In genomic region chr1:43317817-43318471, GRCh38 we compare ENCODE assay signal across 11 cellular contexts.
DNase-seq lines count a peak whose midpoint lies in the region; ATAC-seq and TF ChIP-seq lines count a peak whose summit lies in the region.
"Had no signal": no experiment of that assay in that cellular context is flagged by ENCODE, and none has a peak within 500 bp of the region (broad histone marks: within the 10 kb centered on the region; RNA-seq: fewer than 3 reads in every experiment).

No MANE protein-coding gene starts in this region.

- ATAC-seq in GM21717 (IDR thresholded peaks at IDR 0.05; ENCODE audit: unreplicated experiment) = no peak
- ATAC-seq in HG02884 (IDR thresholded peaks at IDR 0.05; ENCODE audit: unreplicated experiment) = no peak
- ATAC-seq: stimulated activated memory B cell treated with anti-CD40 and anti-IgM and Interleukin-4, amounts not matched to agents 10 μg/mL and 1 μg/mL and 100 μg/mL, for 72 hours had no signal

- no peak overlapping the region for H3K4me3 Mint-ChIP-seq in nephron progenitor cell
- H3K4me3 Mint-ChIP-seq: CD4-positive, CD25-positive, alpha-beta regulatory T cell; stimulated activated memory B cell treated with anti-CD40 and anti-IgM and Interleukin-4, amounts not matched to agents 10 μg/mL and 1 μg/mL and 100 μg/mL, for 72 hours had no signal

- H3K27ac Mint-ChIP-seq in nephron progenitor cell = peak overlapping the region; percentile 84
- H3K27ac Mint-ChIP-seq: stimulated activated memory B cell treated with anti-CD40 and anti-IgM and Interleukin-4, amounts not matched to agents 10 μg/mL and 1 μg/mL and 100 μg/mL, for 72 hours had no signal

- H3K9me3 Mint-ChIP-seq in nephron progenitor cell = no peaks in the 10 kb centered on the region
- H3K9me3 Mint-ChIP-seq: CD4-positive, CD25-positive, alpha-beta regulatory T cell; stimulated activated memory B cell treated with anti-CD40 and anti-IgM and Interleukin-4, amounts not matched to agents 10 μg/mL and 1 μg/mL and 100 μg/mL, for 72 hours had no signal

- peaks cover 34% of the 10 kb centered on the region for H3K4me1 Mint-ChIP-seq in nephron progenitor cell
- H3K4me1 Mint-ChIP-seq: CD4-positive, CD25-positive, alpha-beta regulatory T cell had no signal

- no peak for TF ChIP-seq CTCF in nephron progenitor cell (IDR thresholded peaks at IDR 0.05)

- no peaks in the 10 kb centered on the region for H3K36me3 Mint-ChIP-seq in nephron progenitor cell (ENCODE audit: low read depth)
- H3K36me3 Mint-ChIP-seq: CD4-positive, CD25-positive, alpha-beta regulatory T cell; naive B cell; stimulated activated memory B cell treated with anti-CD40 and anti-IgM and Interleukin-4, amounts not matched to agents 10 μg/mL and 1 μg/mL and 100 μg/mL, for 72 hours had no signal

- peaks cover 10% of the 10 kb centered on the region for H3K27me3 Mint-ChIP-seq in nephron progenitor cell (ENCODE audit: low read depth, poor library complexity)
- H3K27me3 Mint-ChIP-seq: CD4-positive, CD25-positive, alpha-beta regulatory T cell; naive B cell; stimulated activated memory B cell treated with anti-CD40 and anti-IgM and Interleukin-4, amounts not matched to agents 10 μg/mL and 1 μg/mL and 100 μg/mL, for 72 hours had no signal

- DNase-seq in CD1c-positive myeloid dendritic cell (ENCODE audit: extremely low spot score) = peak; percentile 11
- peak in 45 of 58 donors; percentile 12 to 84 (median 50) for DNase-seq in anterior cingulate cortex (lab: John Stamatoyannopoulos, UW)
- no peak for DNase-seq in nephron progenitor cell
- no peak for DNase-seq in NOMO-1 treated with DMSO at 0.1 percent for 48 hours (lab: John Stamatoyannopoulos, UW; ENCODE audit: unreplicated experiment)
- DNase-seq: adrenal gland; CD4-positive, CD25-positive, alpha-beta regulatory T cell; naive B cell; NCI-H1436 had no signal

Comparison
In these comparisons a context has a peak if more than half of its experiments do, and no peak if none do; other contexts are left out.
1. DNase-seq: peak in CD1c-positive myeloid dendritic cell (single experiment) and anterior cingulate cortex (45 of 58); none in nephron progenitor cell (single experiment) and NOMO-1 treated with DMSO at 0.1 percent for 48 hours (single experiment).